ENCODE assay signal across 15 cellular contexts in the genomic region with DNA sequence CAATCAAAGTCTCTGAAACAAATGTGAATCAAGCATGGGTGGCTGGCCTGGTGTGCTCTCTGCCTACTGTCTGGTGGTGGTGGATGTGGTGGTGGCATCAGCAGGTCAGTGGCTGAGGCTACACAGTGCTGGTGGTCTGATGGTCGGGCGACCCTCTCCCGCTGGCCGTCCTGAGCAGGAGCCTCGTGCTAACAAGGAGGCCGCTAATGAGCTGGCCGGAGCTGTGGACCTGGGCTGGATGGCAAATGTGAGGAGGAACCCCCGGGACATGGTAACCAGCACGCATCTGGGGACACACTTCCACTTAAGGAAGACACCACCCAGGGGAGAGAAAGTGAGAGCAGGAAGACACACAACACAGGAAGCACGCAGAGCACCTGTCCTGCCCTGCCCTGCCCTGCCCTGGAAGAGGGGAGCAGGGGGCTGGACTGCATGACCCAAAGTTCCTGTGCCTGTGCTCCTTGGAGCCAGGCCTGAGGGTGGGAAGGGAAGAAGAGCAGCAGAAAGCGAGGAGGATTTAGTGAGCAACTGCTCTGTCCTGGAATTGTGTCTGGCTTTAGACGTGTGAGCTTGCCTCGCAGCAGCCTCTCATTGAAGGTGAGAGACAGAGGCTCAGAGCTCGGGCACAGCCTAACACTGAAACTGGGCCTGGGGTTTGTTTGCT.
"Had no signal": no experiment of that assay in that cellular context is flagged by ENCODE, and none has a peak within 500 bp of the region (broad histone marks: within the 10 kb centered on the region; RNA-seq: fewer than 3 reads in every experiment).

No MANE protein-coding gene starts in this region.

- H3K27ac ChIP-seq: esophagus muscularis mucosa, hepatocyte, psoas muscle, thyroid gland had no signal

- H3K27ac Mint-ChIP-seq: activated T-helper 1 cell treated with anti-CD3 and anti-CD28 coated beads, Interleukin-12 subunit alpha, Interleukin-12 subunit beta, Interleukin-2, Interleukin-4 antibody, amounts not matched to agents 30 ng/mL and 10 ng/mL and 1 ng/mL, durations not matched to agents 14 hours and 24 hours and 36 hours; memory B cell; natural killer cell; T-cell had no signal

- H3K27me3 Mint-ChIP-seq: memory B cell had no signal

- H3K36me3 ChIP-seq: esophagus muscularis mucosa, thyroid gland had no signal

- H2AFZ ChIP-seq: hepatocyte had no signal

- ATAC-seq: left lobe of liver, natural killer cell, psoas muscle, sciatic nerve, T-cell had no signal

- H3K27me3 ChIP-seq: hepatocyte, thyroid gland had no signal

- H3K36me3 Mint-ChIP-seq: natural killer cell, T-cell had no signal

- DNase-seq: activated naive CD4-positive, alpha-beta T cell treated with Interleukin-2 at 50 U/mL for 16 hours; islet precursor cell; natural killer cell; occipital lobe; psoas muscle; stimulated activated CD4-positive, alpha-beta T cell treated with anti-CD3 and anti-CD28 coated beads, Interleukin-1b, Interleukin-23, amount 100 ng/mL, for 48 hours; T-cell; T-helper 9 cell; thyroid gland had no signal

- H3K4me3 ChIP-seq: esophagus muscularis mucosa, hepatocyte, psoas muscle, thyroid gland had no signal

- H3K9me3 Mint-ChIP-seq: activated T-helper 1 cell treated with anti-CD3 and anti-CD28 coated beads, Interleukin-12 subunit alpha, Interleukin-12 subunit beta, Interleukin-2, Interleukin-4 antibody, amounts not matched to agents 30 ng/mL and 10 ng/mL and 1 ng/mL, durations not matched to agents 14 hours and 24 hours and 36 hours; memory B cell; natural killer cell; T-cell had no signal

- H3K4me3 Mint-ChIP-seq: activated T-helper 1 cell treated with anti-CD3 and anti-CD28 coated beads, Interleukin-12 subunit alpha, Interleukin-12 subunit beta, Interleukin-2, Interleukin-4 antibody, amounts not matched to agents 30 ng/mL and 10 ng/mL and 1 ng/mL, durations not matched to agents 14 hours and 24 hours and 36 hours; memory B cell; natural killer cell; T-cell had no signal

- H3K4me2 ChIP-seq: hepatocyte had no signal

- H3K9me3 ChIP-seq: esophagus muscularis mucosa, psoas muscle, thyroid gland had no signal
